ENCODE assay signal across 8 cellular contexts in genomic region chr12:77010637-77011548, GRCh38. TPM values are rescaled to one million over a fixed set of nuclear protein-coding genes. Genes with fewer than 3 reads are reported as not detected.
DNase-seq lines count a peak whose midpoint lies in the region; ATAC-seq and TF ChIP-seq lines count a peak whose summit lies in the region.

No MANE protein-coding gene starts in this region.

- H3K36me3 ChIP-seq in cardiac muscle cell, result no peaks in the 10 kb centered on the region
- no peaks in the 10 kb centered on the region for H3K36me3 ChIP-seq in aorta (ENCODE audit: control insufficient read depth in 1 of 2, insufficient read depth in 2 of 2, low read length in 1 of 2)

- DNase-seq in GM13976 (ENCODE audit: low spot score) (peak; percentile 73), NCI-H1105 (lab: John Stamatoyannopoulos, UW) (peak; percentile 71), SKM-1 (lab: John Stamatoyannopoulos, UW; ENCODE audit: unreplicated experiment) (peak; percentile 6), cardiac muscle cell (ENCODE audit: low read depth in 1 of 2, low spot score in 1 of 2) (peak; percentile 78 to 80), pulmonary artery endothelial cell (ENCODE audit: low read depth, low spot score) (peak; percentile 8), aorta (peak; percentile 66 to 88)
- peak; percentile 74 for DNase-seq in activated naive CD8-positive, alpha-beta T cell treated with anti-CD3 and anti-CD28 coated beads, Interleukin-2, amount 10 ng/mL, durations not matched to agents 7 days and 5 days

- peaks cover 12% of the 10 kb centered on the region for H3K27me3 Mint-ChIP-seq in activated naive CD8-positive, alpha-beta T cell treated with anti-CD3 and anti-CD28 coated beads, Interleukin-2, amount 10 ng/mL, durations not matched to agents 7 days and 5 days

- no peak overlapping the region for H3K27ac ChIP-seq in cardiac muscle cell
- no peak overlapping the region for H3K27ac ChIP-seq in aorta (ENCODE audit: low read depth in 1 of 2, low read length in 2 of 2)

- no peaks in the 10 kb centered on the region for H3K36me3 Mint-ChIP-seq in activated naive CD8-positive, alpha-beta T cell treated with anti-CD3 and anti-CD28 coated beads, Interleukin-2, amount 10 ng/mL, durations not matched to agents 7 days and 5 days

- no peak overlapping the region for H3K4me3 Mint-ChIP-seq in activated naive CD8-positive, alpha-beta T cell treated with anti-CD3 and anti-CD28 coated beads, Interleukin-2, amount 10 ng/mL, durations not matched to agents 7 days and 5 days

- H3K27me3 ChIP-seq in cardiac muscle cell (no peaks in the 10 kb centered on the region), aorta (ENCODE audit: control insufficient read depth in 1 of 2, insufficient read depth in 2 of 2, low read length in 1 of 2) (no peaks in the 10 kb centered on the region)

- no peaks in the 10 kb centered on the region for H3K4me1 ChIP-seq in cardiac muscle cell (ENCODE audit: low read depth)
- peaks cover 0 to 2% of the 10 kb centered on the region in 2 donors for H3K4me1 ChIP-seq in aorta (ENCODE audit: control insufficient read depth in 1 of 2, insufficient read depth in 2 of 2, low read length in 2 of 2)

- H3K9me3 ChIP-seq in cardiac muscle cell (ENCODE audit: low read depth) (no peaks in the 10 kb centered on the region), aorta (ENCODE audit: control insufficient read depth, low read length) (no peaks in the 10 kb centered on the region)

- intact Hi-C loops in aorta (cut with DNase I), result loop anchor here (2.0 to 5.0 kb wide), 3 partner anchors 134 to 392 kb away; partner anchors contain the start of gene CSRP2 (in 1 of the 2)

- ATAC-seq in HG02678 (IDR thresholded peaks at IDR 0.05; ENCODE audit: unreplicated experiment) (peak; percentile 96), aorta (ENCODE audit: low FRiP score) (peak; percentile 87)
- peak; percentile 90 for ATAC-seq in activated naive CD8-positive, alpha-beta T cell treated with anti-CD3 and anti-CD28 coated beads, Interleukin-2, amount 10 ng/mL, durations not matched to agents 7 days and 5 days (ENCODE audit: low read depth)

- POLR2A ChIA-PET in activated naive CD8-positive, alpha-beta T cell treated with anti-CD3 and anti-CD28 coated beads, Interleukin-2, amount 10 ng/mL, durations not matched to agents 7 days and 5 days (lab: Charles Lee), result no interaction called here

- H3K27ac Mint-ChIP-seq in activated naive CD8-positive, alpha-beta T cell treated with anti-CD3 and anti-CD28 coated beads, Interleukin-2, amount 10 ng/mL, durations not matched to agents 7 days and 5 days, result no peak overlapping the region

- in situ Hi-C loops in GM13976 (cut with MboI; ENCODE audit: low sequenced_read_pairs, unreplicated experiment), result loop anchor here (25.0 kb wide), 1 partner anchor 399 kb away; no protein-coding TSS in a partner anchor

- H3K4me3 ChIP-seq in cardiac muscle cell, result no peak overlapping the region
- H3K4me3 ChIP-seq in aorta (ENCODE audit: low read length in 2 of 2), result no peak overlapping the region

- TF ChIP-seq CTCF in GM13976 (IDR thresholded peaks at IDR 0.05; ENCODE audit: borderline replicate concordance, control extremely low read depth, extremely low read depth, insufficient read depth, missing control alignments) (peak; percentile 94), cardiac muscle cell (IDR thresholded peaks at IDR 0.05; ENCODE audit: low read depth, low read length) (peak; percentile 99)

- 1% methylated on average over 9 of the region's 9 CpGs for WGBS in aorta, 2 donors

- H3K4me1 Mint-ChIP-seq in activated naive CD8-positive, alpha-beta T cell treated with anti-CD3 and anti-CD28 coated beads, Interleukin-2, amount 10 ng/mL, durations not matched to agents 7 days and 5 days, result peaks cover 4% of the 10 kb centered on the region

- H3K9me3 Mint-ChIP-seq in activated naive CD8-positive, alpha-beta T cell treated with anti-CD3 and anti-CD28 coated beads, Interleukin-2, amount 10 ng/mL, durations not matched to agents 7 days and 5 days, result no peaks in the 10 kb centered on the region

RNA-seq across cellular contexts. Expression of gene E2F7, which starts 54.5 kb away (rescaled TPM):
- total RNA-seq in activated naive CD8-positive, alpha-beta T cell treated with anti-CD3 and anti-CD28 coated beads, Interleukin-2, amount 10 ng/mL, durations not matched to agents 7 days and 5 days, result 10 to 100 TPM; 15.0 to 20.3 TPM
- 1.4 and 3.7 TPM in 2 replicates for total RNA-seq in cardiac muscle cell
- polyA plus RNA-seq in cardiac muscle cell, result 1.8 and 2.2 TPM in 2 replicates
- 10.2 and 12.7 TPM in 2 replicates for total RNA-seq in pulmonary artery endothelial cell
- under 1 TPM; 0.30 to 0.36 TPM for total RNA-seq in aorta
- polyA plus RNA-seq in aorta, result not detected

Comparison
In these comparisons a context has a peak if more than half of its experiments do, and no peak if none do; other contexts are left out.
1. DNase-seq: peak in every context shown above with its lines; median percentile 79 in cardiac muscle cell; 77 in aorta; 74 in activated naive CD8-positive, alpha-beta T cell treated with anti-CD3 and anti-CD28 coated beads, Interleukin-2, amount 10 ng/mL, durations not matched to agents 7 days and 5 days; 73 in GM13976; 71 in NCI-H1105; 8 in pulmonary artery endothelial cell; 6 in SKM-1.